In genomic region chr22:21972293-21972779, GRCh38 we compare ENCODE assay signal across 8 cellular contexts. TPM values are rescaled to one million over a fixed set of nuclear protein-coding genes. Genes with fewer than 3 reads are reported as not detected.
DNase-seq lines count a peak whose midpoint lies in the region; ATAC-seq lines count a peak whose summit lies in the region.

No MANE protein-coding gene starts in this region.

- in situ Hi-C loops in SK-MEL-5 (cut with HindIII; ENCODE audit: low pct_unique_long_range_greater_than_20kb, low sequenced_read_pairs) = no loop called here

- H3K27me3 Mint-ChIP-seq in activated naive CD8-positive, alpha-beta T cell treated with anti-CD3 and anti-CD28 coated beads, Interleukin-2, amount 50 U/mL, for 24 hours = no peaks in the 10 kb centered on the region

- no peak overlapping the region for H3K4me3 Mint-ChIP-seq in activated naive CD8-positive, alpha-beta T cell treated with anti-CD3 and anti-CD28 coated beads, Interleukin-2, amount 50 U/mL, for 24 hours

- peak; percentile 14 for DNase-seq in SKM-1 (lab: John Stamatoyannopoulos, UW; ENCODE audit: unreplicated experiment)
- DNase-seq in SKM-1 treated with dmso at 0.1 percent for 144 hours (lab: John Stamatoyannopoulos, UW; ENCODE audit: unreplicated experiment) = no peak
- peak; percentile 62 for DNase-seq in SK-MEL-5 (ENCODE audit: low read depth, low spot score)
- peak; percentile 67 for DNase-seq in activated naive CD8-positive, alpha-beta T cell treated with anti-CD3 and anti-CD28 coated beads, Interleukin-2, amount 50 U/mL, for 24 hours
- DNase-seq in iPS-NIHi7 (ENCODE audit: extremely low spot score) = peak; percentile 91
- peak in 2 of 3 experiments; percentile 21 to 30 for DNase-seq in stimulated activated CD4-positive, alpha-beta T cell treated with anti-CD3 and anti-CD28 coated beads, TNF-alpha, amount 100 ng/mL, for 4 hours (ENCODE audit: low read depth in 3 of 3)

- H3K27ac Mint-ChIP-seq in activated naive CD8-positive, alpha-beta T cell treated with anti-CD3 and anti-CD28 coated beads, Interleukin-2, amount 50 U/mL, for 24 hours = no peak overlapping the region

- peaks cover 20% of the 10 kb centered on the region for H3K36me3 Mint-ChIP-seq in activated naive CD8-positive, alpha-beta T cell treated with anti-CD3 and anti-CD28 coated beads, Interleukin-2, amount 50 U/mL, for 24 hours (ENCODE audit: low read depth)

- H3K4me1 Mint-ChIP-seq in activated naive CD8-positive, alpha-beta T cell treated with anti-CD3 and anti-CD28 coated beads, Interleukin-2, amount 50 U/mL, for 24 hours = no peaks in the 10 kb centered on the region

- peak; percentile 38 for ATAC-seq in activated naive CD8-positive, alpha-beta T cell treated with anti-CD3 and anti-CD28 coated beads, Interleukin-2, amount 50 U/mL, for 24 hours
- ATAC-seq in HG03520 (IDR thresholded peaks at IDR 0.05; ENCODE audit: unreplicated experiment) (no peak), HG03280 (IDR thresholded peaks at IDR 0.05; ENCODE audit: unreplicated experiment) (no peak)

- H3K9me3 Mint-ChIP-seq in activated naive CD8-positive, alpha-beta T cell treated with anti-CD3 and anti-CD28 coated beads, Interleukin-2, amount 50 U/mL, for 24 hours = no peaks in the 10 kb centered on the region

RNA-seq across cellular contexts. Expression of gene TOP3B, which starts 10.3 kb away (rescaled TPM):
- 24.9 and 26.2 TPM in 2 replicates for total RNA-seq in SK-MEL-5 (2014; rRNA removed; shearing (Covaris generic))
- 19.8 and 20.9 TPM in 2 replicates for polyA plus RNA-seq in SK-MEL-5 (2015; cell fraction: cytosol; rRNA removed)
- 191 and 208 TPM in 2 replicates for polyA plus RNA-seq in SK-MEL-5 (2015; cell fraction: nucleus; rRNA removed)

RNA-seq across cellular contexts. Expression of gene PPM1F, which starts 19.7 kb away (rescaled TPM):
- total RNA-seq in SK-MEL-5 (2014; rRNA removed; shearing (Covaris generic)) = 59.5 and 65.1 TPM in 2 replicates
- polyA plus RNA-seq in SK-MEL-5 (2015; cell fraction: cytosol; rRNA removed) = 62.3 and 79.4 TPM in 2 replicates
- 80.9 and 89.2 TPM in 2 replicates for polyA plus RNA-seq in SK-MEL-5 (2015; cell fraction: nucleus; rRNA removed)
